2 cellular contexts compared by ENCODE assay signal in the genomic region with DNA sequence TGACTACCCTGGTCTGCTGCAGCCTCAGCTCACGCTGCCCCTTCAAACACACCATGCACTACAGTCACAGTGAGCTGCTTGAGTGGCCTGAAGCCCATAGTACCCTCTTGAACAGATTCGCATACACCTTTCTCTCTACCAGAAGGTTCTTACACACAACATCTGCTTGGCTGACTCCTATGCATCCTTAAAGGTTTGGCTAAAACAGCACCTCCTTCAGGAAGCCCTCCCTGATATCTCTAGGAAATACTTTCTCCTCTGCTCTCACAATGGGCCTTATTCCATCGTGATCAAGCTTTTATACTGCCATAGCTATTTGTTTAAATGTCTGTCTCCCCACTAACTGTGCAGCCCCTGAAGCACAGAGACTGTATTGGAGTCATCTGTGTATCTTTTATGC.
TF ChIP-seq lines count a peak whose summit lies in the region.

No MANE protein-coding gene starts in this region.

TF ChIP-seq in SK-N-SH treated with all-trans-retinoic acid at 6 μM for 48 hours, 23 proteins besides CTCF, POLR2A, EP300 and RAD21:
- TF ChIP-seq, protein P1, sequence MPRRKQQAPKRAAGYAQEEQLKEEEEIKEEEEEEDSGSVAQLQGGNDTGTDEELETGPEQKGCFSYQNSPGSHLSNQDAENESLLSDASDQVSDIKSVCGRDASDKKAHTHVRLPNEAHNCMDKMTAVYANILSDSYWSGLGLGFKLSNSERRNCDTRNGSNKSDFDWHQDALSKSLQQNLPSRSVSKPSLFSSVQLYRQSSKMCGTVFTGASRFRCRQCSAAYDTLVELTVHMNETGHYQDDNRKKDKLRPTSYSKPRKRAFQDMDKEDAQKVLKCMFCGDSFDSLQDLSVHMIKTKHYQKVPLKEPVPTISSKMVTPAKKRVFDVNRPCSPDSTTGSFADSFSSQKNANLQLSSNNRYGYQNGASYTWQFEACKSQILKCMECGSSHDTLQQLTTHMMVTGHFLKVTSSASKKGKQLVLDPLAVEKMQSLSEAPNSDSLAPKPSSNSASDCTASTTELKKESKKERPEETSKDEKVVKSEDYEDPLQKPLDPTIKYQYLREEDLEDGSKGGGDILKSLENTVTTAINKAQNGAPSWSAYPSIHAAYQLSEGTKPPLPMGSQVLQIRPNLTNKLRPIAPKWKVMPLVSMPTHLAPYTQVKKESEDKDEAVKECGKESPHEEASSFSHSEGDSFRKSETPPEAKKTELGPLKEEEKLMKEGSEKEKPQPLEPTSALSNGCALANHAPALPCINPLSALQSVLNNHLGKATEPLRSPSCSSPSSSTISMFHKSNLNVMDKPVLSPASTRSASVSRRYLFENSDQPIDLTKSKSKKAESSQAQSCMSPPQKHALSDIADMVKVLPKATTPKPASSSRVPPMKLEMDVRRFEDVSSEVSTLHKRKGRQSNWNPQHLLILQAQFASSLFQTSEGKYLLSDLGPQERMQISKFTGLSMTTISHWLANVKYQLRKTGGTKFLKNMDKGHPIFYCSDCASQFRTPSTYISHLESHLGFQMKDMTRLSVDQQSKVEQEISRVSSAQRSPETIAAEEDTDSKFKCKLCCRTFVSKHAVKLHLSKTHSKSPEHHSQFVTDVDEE (CRISPR knock-in tag; IDR thresholded peaks at IDR 0.05), result no peak
- TF ChIP-seq PPARA (CRISPR knock-in tag; IDR thresholded peaks at IDR 0.05; ENCODE audit: borderline replicate concordance), result no peak
- peak; percentile 94 for TF ChIP-seq ZFP3 (CRISPR knock-in tag; IDR thresholded peaks at IDR 0.05)
- TF ChIP-seq TCF4 (CRISPR knock-in tag; IDR thresholded peaks at IDR 0.05; ENCODE audit: borderline replicate concordance), result no peak
- TF ChIP-seq RARB (CRISPR knock-in tag; IDR thresholded peaks at IDR 0.05), result no peak
TF ChIP-seq in SK-N-SH treated with all-trans-retinoic acid at 6 μM for 48 hours: peak in this region for 1.

TF ChIP-seq in SK-N-SH, 30 proteins besides CTCF, POLR2A, EP300 and RAD21 (continued from another document):
- no peak for TF ChIP-seq CHD2 (IDR thresholded peaks at IDR 0.05; ENCODE audit: low read length, partially characterized antibody)
- no peak for TF ChIP-seq EZH2phosphoT487 (IDR thresholded peaks at IDR 0.05; ENCODE audit: borderline replicate concordance, low read depth)
TF ChIP-seq in SK-N-SH: peak in this region for 0.
